17 cellular contexts compared by ENCODE assay signal in the genomic region with DNA sequence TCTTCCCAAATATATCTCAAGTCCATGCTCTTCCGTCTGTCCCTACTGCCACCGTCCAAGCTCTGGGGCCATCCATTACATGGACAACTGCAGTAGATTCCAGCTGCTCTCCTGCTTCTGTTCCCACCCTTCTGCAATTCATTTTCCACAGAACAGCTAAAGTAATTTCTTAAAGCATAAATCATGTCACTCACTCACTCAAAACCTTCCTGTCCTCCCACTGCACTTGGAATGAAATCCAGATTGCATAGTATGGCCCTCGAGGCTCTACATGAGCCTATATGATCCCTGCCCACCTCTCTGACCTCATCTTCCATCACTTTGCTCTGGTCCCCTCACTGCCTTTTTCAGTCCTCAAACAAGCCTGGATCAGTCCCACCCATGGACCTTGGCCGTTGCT. TPM values are rescaled to one million over a fixed set of nuclear protein-coding genes. Genes with fewer than 3 reads are reported as not detected.
DNase-seq lines count a peak whose midpoint lies in the region; ATAC-seq and TF ChIP-seq lines count a peak whose summit lies in the region.
"Had no signal": no experiment of that assay in that cellular context is flagged by ENCODE, and none has a peak within 500 bp of the region (broad histone marks: within the 10 kb centered on the region; RNA-seq: fewer than 3 reads in every experiment).

No MANE protein-coding gene starts in this region.

- H3K27ac ChIP-seq in esophagus muscularis mucosa (replicated peaks in 1 of 4) (peak overlapping the region in 3 of 4 donors; percentile 57 to 73 (median 63)), trophoblast cell (ENCODE audit: low read depth, low read length) (no peak overlapping the region), upper lobe of right lung (no peak overlapping the region)
- H3K27ac ChIP-seq: HL-60 had no signal

- TF ChIP-seq CTCF in WTC11 (IDR thresholded peaks at IDR 0.05), result no peak
- no peak for TF ChIP-seq CTCF in esophagus muscularis mucosa (IDR thresholded peaks at IDR 0.05)
- no peak for TF ChIP-seq CTCF in upper lobe of right lung (IDR thresholded peaks at IDR 0.05)

- H3K27me3 Mint-ChIP-seq in WTC11 (ENCODE audit: low read depth), result no peaks in the 10 kb centered on the region

- peak overlapping the region; percentile 66 for H3K27ac Mint-ChIP-seq in WTC11

- H3K4ac ChIP-seq in trophoblast cell (ENCODE audit: low read depth, low read length), result no peak overlapping the region

- H3K79me2 ChIP-seq in trophoblast cell (ENCODE audit: control insufficient read depth, insufficient read depth, low read length, poor library complexity), result peaks cover 2% of the 10 kb centered on the region

- H3K36me3 Mint-ChIP-seq in WTC11, result peaks cover 17% of the 10 kb centered on the region

- H2AK5ac ChIP-seq in trophoblast cell (ENCODE audit: low read length), result no peak overlapping the region

- H3K23ac ChIP-seq in trophoblast cell (ENCODE audit: low read length), result peak overlapping the region; percentile 26

- no peak for TF ChIP-seq POLR2A in esophagus muscularis mucosa (IDR thresholded peaks at IDR 0.05; ENCODE audit: low read depth)

- no peak overlapping the region for H2BK5ac ChIP-seq in trophoblast cell (ENCODE audit: low read depth, low read length, poor library complexity)

- no peak overlapping the region for H3K18ac ChIP-seq in trophoblast cell (ENCODE audit: low read length)

- H3K36me3 ChIP-seq in esophagus muscularis mucosa (no peaks in the 10 kb centered on the region), trophoblast cell (ENCODE audit: control insufficient read depth in 1 of 2, insufficient read depth in 2 of 2, low read length in 2 of 2) (peaks cover 2 to 3% of the 10 kb centered on the region in 2 experiments), upper lobe of right lung (no peaks in the 10 kb centered on the region)
- H3K36me3 ChIP-seq: HAP-1 had no signal

- no peak overlapping the region for H3K4me3 Mint-ChIP-seq in WTC11

- H3K4me3 ChIP-seq in esophagus muscularis mucosa, result no peak overlapping the region
- H3K4me3 ChIP-seq in trophoblast cell (ENCODE audit: low read depth, low read length), result no peak overlapping the region
- H3K4me3 ChIP-seq in upper lobe of right lung, result no peak overlapping the region
- H3K4me3 ChIP-seq: HAP-1 had no signal

- ATAC-seq in WTC11 (no peak), upper lobe of right lung (no peak)

- 70% methylated on average over 4 of the region's 4 CpGs for WGBS in esophagus muscularis mucosa
- no CpG with 5 or more reads among the region's 4 CpGs for WGBS in trophoblast cell (ENCODE audit: extremely low coverage, insufficient coverage, insufficient read length)

- no peak overlapping the region for H2BK12ac ChIP-seq in trophoblast cell (ENCODE audit: low read length)

- no peak overlapping the region for H3K14ac ChIP-seq in trophoblast cell (ENCODE audit: low read length)

- no peak overlapping the region for H2AFZ ChIP-seq in trophoblast cell (ENCODE audit: insufficient read depth, low read length, poor library complexity)

- peaks cover under 1% of the 10 kb centered on the region; the same call in 1 of the 2 replicates for H3K9me3 Mint-ChIP-seq in WTC11

- no peaks in the 10 kb centered on the region for H3K79me1 ChIP-seq in trophoblast cell (ENCODE audit: low read length)

- H4K91ac ChIP-seq in trophoblast cell (ENCODE audit: low read depth, low read length), result no peak overlapping the region

- H3K4me1 Mint-ChIP-seq in WTC11, result peaks cover 71% of the 10 kb centered on the region

- DNase-seq in WTC11 (ENCODE audit: low spot score) (no peak), esophagus muscularis mucosa (ENCODE audit: extremely low spot score) (no peak), trophoblast cell (no peak), KBM-7 (no peak), NCI-H2171 (lab: John Stamatoyannopoulos, UW) (no peak), upper lobe of right lung (no peak)
- no peak for DNase-seq in activated naive CD4-positive, alpha-beta T cell (lab: John Stamatoyannopoulos, UW)
- DNase-seq: Caco-2, DMS153, MV-4-11, NCI-H1417 treated with DMSO at 0.1 percent for 48 hours, NCI-H1930, NCI-H748 treated with DMSO at 0.1 percent for 48 hours, OCI-M1, SHP77 treated with DMSO at 0.1 percent for 48 hours had no signal

- no peak for TF ChIP-seq EP300 in esophagus muscularis mucosa (IDR thresholded peaks at IDR 0.05)

- no peaks in the 10 kb centered on the region for H3K9me3 ChIP-seq in esophagus muscularis mucosa
- H3K9me3 ChIP-seq in trophoblast cell (ENCODE audit: insufficient read depth, low read depth, low read length), result no peaks in the 10 kb centered on the region
- H3K9me3 ChIP-seq in upper lobe of right lung, result no peaks in the 10 kb centered on the region
- H3K9me3 ChIP-seq: Caco-2, HAP-1 had no signal

- H3K4me1 ChIP-seq in esophagus muscularis mucosa, result peaks cover 61 to 78% (median 66%) of the 10 kb centered on the region in 4 donors
- peaks cover 0 to 8% of the 10 kb centered on the region in 2 experiments for H3K4me1 ChIP-seq in trophoblast cell (ENCODE audit: control insufficient read depth in 1 of 2, insufficient read depth in 2 of 2, low read length in 2 of 2)
- peaks cover 51% of the 10 kb centered on the region for H3K4me1 ChIP-seq in upper lobe of right lung

- intact Hi-C loops in esophagus muscularis mucosa (cut with DNase I), result no loop called here
- intact Hi-C loops in upper lobe of right lung (cut with DNase I), result no loop called here

- H2BK120ac ChIP-seq in trophoblast cell (ENCODE audit: insufficient read depth, low read length, poor library complexity), result no peak overlapping the region

- H4K12ac ChIP-seq in trophoblast cell (ENCODE audit: low read depth, low read length), result no peak overlapping the region

- H4K8ac ChIP-seq in trophoblast cell (ENCODE audit: low read depth, low read length), result no peak overlapping the region

- in situ Hi-C loops in KBM-7 (cut with MboI; ENCODE audit: low pct_unique_long_range_greater_than_20kb, low sequenced_read_pairs), result no loop called here

- H3K9ac ChIP-seq in trophoblast cell (ENCODE audit: low read length), result no peak overlapping the region

- POLR2A ChIA-PET in WTC11 (lab: Charles Lee), result no interaction called here

- H3K4me2 ChIP-seq in trophoblast cell (ENCODE audit: low read length), result no peak overlapping the region

- CTCF ChIA-PET in WTC11 (lab: Charles Lee), result interaction anchor here (1.3 to 1.7 kb wide), 2 partner anchors 9 to 11 kb away, joined by 4 to 5 read pairs; no protein-coding TSS in a partner anchor

- H3K27me3 ChIP-seq in esophagus muscularis mucosa (no peaks in the 10 kb centered on the region), trophoblast cell (ENCODE audit: insufficient read depth, low read length) (no peaks in the 10 kb centered on the region), upper lobe of right lung (no peaks in the 10 kb centered on the region)

TF ChIP-seq in WTC11, 78 proteins besides CTCF, POLR2A, EP300 and RAD21 (continues in another document):
- TF ChIP-seq ZNF263 (CRISPR knock-in tag; IDR thresholded peaks at IDR 0.05; ENCODE audit: low read depth), result no peak
- no peak for TF ChIP-seq FOXK1 (CRISPR knock-in tag; IDR thresholded peaks at IDR 0.05)
- TF ChIP-seq CREB1 (CRISPR knock-in tag; IDR thresholded peaks at IDR 0.05), result no peak
- no peak for TF ChIP-seq ZNF396 (CRISPR knock-in tag; IDR thresholded peaks at IDR 0.05; ENCODE audit: borderline replicate concordance)
- TF ChIP-seq, protein P1, sequence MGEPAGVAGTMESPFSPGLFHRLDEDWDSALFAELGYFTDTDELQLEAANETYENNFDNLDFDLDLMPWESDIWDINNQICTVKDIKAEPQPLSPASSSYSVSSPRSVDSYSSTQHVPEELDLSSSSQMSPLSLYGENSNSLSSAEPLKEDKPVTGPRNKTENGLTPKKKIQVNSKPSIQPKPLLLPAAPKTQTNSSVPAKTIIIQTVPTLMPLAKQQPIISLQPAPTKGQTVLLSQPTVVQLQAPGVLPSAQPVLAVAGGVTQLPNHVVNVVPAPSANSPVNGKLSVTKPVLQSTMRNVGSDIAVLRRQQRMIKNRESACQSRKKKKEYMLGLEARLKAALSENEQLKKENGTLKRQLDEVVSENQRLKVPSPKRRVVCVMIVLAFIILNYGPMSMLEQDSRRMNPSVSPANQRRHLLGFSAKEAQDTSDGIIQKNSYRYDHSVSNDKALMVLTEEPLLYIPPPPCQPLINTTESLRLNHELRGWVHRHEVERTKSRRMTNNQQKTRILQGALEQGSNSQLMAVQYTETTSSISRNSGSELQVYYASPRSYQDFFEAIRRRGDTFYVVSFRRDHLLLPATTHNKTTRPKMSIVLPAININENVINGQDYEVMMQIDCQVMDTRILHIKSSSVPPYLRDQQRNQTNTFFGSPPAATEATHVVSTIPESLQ (CRISPR knock-in tag; IDR thresholded peaks at IDR 0.05), result no peak
- TF ChIP-seq ZNF671 (CRISPR knock-in tag; IDR thresholded peaks at IDR 0.05), result no peak
- TF ChIP-seq ZNF281 (CRISPR knock-in tag; IDR thresholded peaks at IDR 0.05), result no peak
- TF ChIP-seq GTF2I (CRISPR knock-in tag; conservative IDR thresholded peaks at IDR 0.05), result no peak
- no peak for TF ChIP-seq PRRX2 (CRISPR knock-in tag; IDR thresholded peaks at IDR 0.05)
- TF ChIP-seq ETV6 (CRISPR knock-in tag; IDR thresholded peaks at IDR 0.05), result no peak
- no peak for TF ChIP-seq KAT7 (CRISPR knock-in tag; IDR thresholded peaks at IDR 0.05; ENCODE audit: borderline replicate concordance)

RNA-seq across cellular contexts. Expression of gene PHACTR2, which starts 10.9 kb away (rescaled TPM):
- total RNA-seq in WTC11 (2021) (72.6 to 90.5 TPM (median 80.2 TPM) in 3 replicates), esophagus muscularis mucosa (100 to 1,000 TPM in 1 of 4 donors, 10 to 100 TPM in 3; 71.0 to 127 (median 82.7) TPM), upper lobe of right lung (142 TPM)
- 49.4 and 55.3 TPM in 2 replicates for polyA plus RNA-seq in trophoblast cell (2013)

Comparison
In these comparisons a context has a peak if more than half of its experiments do, and no peak if none do; other contexts are left out.
1. H3K27ac ChIP-seq: peak in esophagus muscularis mucosa (3 of 4); none in trophoblast cell (single experiment) and upper lobe of right lung (single experiment).